Comparison of ENCODE assay signal across 10 cellular contexts in genomic region chr9:95024097-95024671, GRCh38.
DNase-seq lines count a peak whose midpoint lies in the region; ATAC-seq, FAIRE-seq and TF ChIP-seq lines count a peak whose summit lies in the region.
"Had no signal": no experiment of that assay in that cellular context is flagged by ENCODE, and none has a peak within 500 bp of the region (broad histone marks: within the 10 kb centered on the region; RNA-seq: fewer than 3 reads in every experiment).

No MANE protein-coding gene starts in this region.

- H3K4me1 Mint-ChIP-seq in neural progenitor cell: peaks cover 62% of the 10 kb centered on the region
- H3K4me1 Mint-ChIP-seq in natural killer cell treated with Interleukin-12 subunit alpha and Interleukin-12 subunit beta and Interleukin-15 and Interleukin-18, amount 100 ng/mL, for 72 hours (ENCODE audit: low read depth in 2 of 2): no peaks in the 10 kb centered on the region
- H3K4me1 Mint-ChIP-seq: activated naive CD8-positive, alpha-beta T cell treated with anti-CD3 and anti-CD28 coated beads, Interleukin-2, amount 50 U/mL, for 24 hours had no signal

- no peak overlapping the region for H3K4me3 ChIP-seq in A673 (ENCODE audit: low read depth, low read length, poor library complexity, severe bottlenecking)
- H3K4me3 ChIP-seq in neural progenitor cell: no peak overlapping the region

- H3K36me3 ChIP-seq in A673 (ENCODE audit: insufficient read depth, low read length, poor library complexity, severe bottlenecking): no peaks in the 10 kb centered on the region
- no peaks in the 10 kb centered on the region for H3K36me3 ChIP-seq in neural progenitor cell

- H3K27ac Mint-ChIP-seq in neural progenitor cell: no peak overlapping the region
- no peak overlapping the region for H3K27ac Mint-ChIP-seq in natural killer cell treated with Interleukin-12 subunit alpha and Interleukin-12 subunit beta and Interleukin-15 and Interleukin-18, amount 100 ng/mL, for 72 hours
- H3K27ac Mint-ChIP-seq: activated naive CD8-positive, alpha-beta T cell treated with anti-CD3 and anti-CD28 coated beads, Interleukin-2, amount 50 U/mL, for 24 hours had no signal

- no peaks in the 10 kb centered on the region for H4K20me1 ChIP-seq in neural progenitor cell (ENCODE audit: low read depth)

- no TSS peak for BruUV-seq in A673 (replicated peaks; lab: Mats Ljungman, UMichigan)

- DNase-seq in A673 (ENCODE audit: low spot score): no peak
- no peak for DNase-seq in RWPE1 (ENCODE audit: low spot score)
- DNase-seq in Right ventricle myocardium superior: peak; percentile 41
- DNase-seq in neural progenitor cell (ENCODE audit: low spot score): peak; percentile 40
- no peak for DNase-seq in activated naive CD4-positive, alpha-beta T cell (lab: John Stamatoyannopoulos, UW)
- no peak for DNase-seq in HTR-8/SVneo (ENCODE audit: insufficient read length, low spot score)
- DNase-seq in natural killer cell treated with Interleukin-12 subunit alpha and Interleukin-12 subunit beta and Interleukin-15 and Interleukin-18, amount 100 ng/mL, for 72 hours (ENCODE audit: low spot score): no peak
- DNase-seq: activated naive CD8-positive, alpha-beta T cell treated with anti-CD3 and anti-CD28 coated beads, Interleukin-2, amount 50 U/mL, for 24 hours; NCI-H1436 had no signal

- no peak for FAIRE-seq in HTR-8/SVneo (lab: Jason Lieb, UNC)

- no peak overlapping the region for H3K4me3 Mint-ChIP-seq in neural progenitor cell
- no peak overlapping the region for H3K4me3 Mint-ChIP-seq in natural killer cell treated with Interleukin-12 subunit alpha and Interleukin-12 subunit beta and Interleukin-15 and Interleukin-18, amount 100 ng/mL, for 72 hours
- H3K4me3 Mint-ChIP-seq: activated naive CD8-positive, alpha-beta T cell treated with anti-CD3 and anti-CD28 coated beads, Interleukin-2, amount 50 U/mL, for 24 hours had no signal

- intact Hi-C loops in A673 (cut with micrococcal nuclease; ENCODE audit: unreplicated experiment): no loop called here
- intact Hi-C loops in Right ventricle myocardium superior (cut with DNase I): no loop called here

- H3K79me2 ChIP-seq in neural progenitor cell (ENCODE audit: low read depth): no peaks in the 10 kb centered on the region

- POLR2A ChIA-PET in A673 (lab: Charles Lee; ENCODE audit: low non-redundant PET) (interaction anchor here (0.6 kb wide), 1 partner anchor 641 kb away, joined by 10 read pairs; no protein-coding TSS in a partner anchor), RWPE1 (lab: Yijun Ruan, JAX; ENCODE audit: low non-redundant PET) (no interaction called here)

- H3K27me3 ChIP-seq in A673 (replicated peaks; ENCODE audit: insufficient read depth, low read depth, low read length, poor library complexity) (no peaks in the 10 kb centered on the region), neural progenitor cell (no peaks in the 10 kb centered on the region)

- no peak overlapping the region for H2AFZ ChIP-seq in neural progenitor cell (replicated peaks)

- CTCF ChIA-PET in A673 (lab: Charles Lee) (no interaction called here), RWPE1 (lab: Yijun Ruan, JAX) (interaction anchor here (0.6 to 1.2 kb wide), 3 partner anchors 37 to 356 kb away, joined by 3 read pairs; no protein-coding TSS in a partner anchor)

- H3K36me3 Mint-ChIP-seq in neural progenitor cell: peaks cover 24% of the 10 kb centered on the region
- no peaks in the 10 kb centered on the region for H3K36me3 Mint-ChIP-seq in natural killer cell treated with Interleukin-12 subunit alpha and Interleukin-12 subunit beta and Interleukin-15 and Interleukin-18, amount 100 ng/mL, for 72 hours

- peak; percentile 42 for ATAC-seq in Right ventricle myocardium superior (ENCODE audit: poor library complexity)
- ATAC-seq in HG02678 (IDR thresholded peaks at IDR 0.05; ENCODE audit: unreplicated experiment): no peak
- no peak for ATAC-seq in natural killer cell treated with Interleukin-12 subunit alpha and Interleukin-12 subunit beta and Interleukin-15 and Interleukin-18, amount 100 ng/mL, for 72 hours
- ATAC-seq: activated naive CD8-positive, alpha-beta T cell treated with anti-CD3 and anti-CD28 coated beads, Interleukin-2, amount 50 U/mL, for 24 hours had no signal

- H3K4me2 ChIP-seq in neural progenitor cell: no peak overlapping the region

- TF ChIP-seq CTCF in A673 (conservative IDR thresholded peaks at IDR 0.05; ENCODE audit: low read depth, low read length): 0 out of 2 replicates have a peak, but pooled peaks have one; percentile 9
- no peak for TF ChIP-seq CTCF in RWPE1 (conservative IDR thresholded peaks at IDR 0.05; ENCODE audit: low read depth)
- TF ChIP-seq CTCF in neural progenitor cell (IDR thresholded peaks at IDR 0.05): no peak

- H3K4me1 ChIP-seq in A673 (ENCODE audit: insufficient read depth, low read length, poor library complexity, severe bottlenecking) (peaks cover 33% of the 10 kb centered on the region), neural progenitor cell (no peaks in the 10 kb centered on the region)

- H3K9me3 Mint-ChIP-seq in neural progenitor cell: no peaks in the 10 kb centered on the region
- H3K9me3 Mint-ChIP-seq in natural killer cell treated with Interleukin-12 subunit alpha and Interleukin-12 subunit beta and Interleukin-15 and Interleukin-18, amount 100 ng/mL, for 72 hours: no peaks in the 10 kb centered on the region
- H3K9me3 Mint-ChIP-seq: activated naive CD8-positive, alpha-beta T cell treated with anti-CD3 and anti-CD28 coated beads, Interleukin-2, amount 50 U/mL, for 24 hours had no signal

- H3K9me3 ChIP-seq in A673 (ENCODE audit: low read depth, low read length, poor library complexity, severe bottlenecking) (no peaks in the 10 kb centered on the region), neural progenitor cell (ENCODE audit: low read depth) (no peaks in the 10 kb centered on the region)

- no peak overlapping the region for H3K9ac ChIP-seq in neural progenitor cell

- no peaks in the 10 kb centered on the region for H3K27me3 Mint-ChIP-seq in neural progenitor cell (ENCODE audit: insufficient read depth, low read depth)
- no peaks in the 10 kb centered on the region for H3K27me3 Mint-ChIP-seq in natural killer cell treated with Interleukin-12 subunit alpha and Interleukin-12 subunit beta and Interleukin-15 and Interleukin-18, amount 100 ng/mL, for 72 hours
- H3K27me3 Mint-ChIP-seq: activated naive CD8-positive, alpha-beta T cell treated with anti-CD3 and anti-CD28 coated beads, Interleukin-2, amount 50 U/mL, for 24 hours had no signal

- no peaks in the 10 kb centered on the region for H3F3A ChIP-seq in neural progenitor cell (ENCODE audit: low read depth)

- H3K27ac ChIP-seq in A673 (ENCODE audit: low read depth, low read length, poor library complexity, severe bottlenecking) (peak overlapping the region; percentile 45), RWPE1 (peak overlapping the region; percentile 54), neural progenitor cell (no peak overlapping the region)

Comparison
In these comparisons a context has a peak if more than half of its experiments do, and no peak if none do; other contexts are left out.
1. DNase-seq: peak in Right ventricle myocardium superior (single experiment) and neural progenitor cell (single experiment); none in A673 (single experiment), RWPE1 (single experiment), activated naive CD4-positive, alpha-beta T cell (0 of 4), HTR-8/SVneo (single experiment) and natural killer cell treated with Interleukin-12 subunit alpha and Interleukin-12 subunit beta and Interleukin-15 and Interleukin-18, amount 100 ng/mL, for 72 hours (single experiment).